Comparison of ENCODE assay signal across 21 cellular contexts in the genomic region with DNA sequence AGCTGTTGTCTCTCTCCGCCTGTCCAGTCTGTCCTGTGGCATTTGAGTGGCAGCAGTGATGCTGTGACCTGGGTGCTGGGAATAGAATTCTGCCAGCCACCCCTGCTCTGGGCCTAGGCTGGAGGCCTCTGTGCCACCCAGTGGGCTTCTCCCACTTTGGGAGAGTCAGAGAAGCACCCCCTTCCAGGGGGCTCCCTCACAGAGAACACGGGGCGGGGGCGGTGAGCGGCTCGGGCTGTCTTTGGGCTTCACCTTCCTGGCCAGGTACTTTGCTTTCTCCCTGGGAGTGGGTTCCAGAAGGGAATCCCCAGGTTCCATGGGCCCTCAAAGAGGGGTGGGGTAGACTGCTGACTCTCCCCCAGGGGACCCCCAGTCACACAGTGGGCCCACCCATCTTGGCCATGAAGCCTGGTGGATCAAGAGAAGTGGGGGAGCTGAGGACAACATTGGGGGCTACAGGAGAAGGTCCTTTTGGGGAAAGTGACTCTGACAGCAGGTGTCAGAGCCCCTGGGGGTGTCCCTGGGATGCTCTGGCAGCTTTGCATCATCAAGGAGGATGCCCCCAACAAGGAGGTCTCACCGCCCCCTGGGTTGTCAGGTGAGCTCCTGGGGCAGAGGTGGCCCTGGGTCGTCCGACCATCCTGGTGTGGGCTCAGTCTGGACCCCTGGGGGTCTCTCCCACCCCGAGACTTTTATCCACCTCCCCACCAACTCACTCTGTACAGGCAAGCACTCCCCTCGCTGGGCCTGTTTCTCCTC. TPM values are rescaled to one million over a fixed set of nuclear protein-coding genes. Genes with fewer than 3 reads are reported as not detected.
A peak's percentile ranks its signal among the peaks of the same experiment; 100 is the strongest.
DNase-seq lines count a peak whose midpoint lies in the region; ATAC-seq and TF ChIP-seq lines count a peak whose summit lies in the region.
"Had no signal": no experiment of that assay in that cellular context is flagged by ENCODE, and none has a peak within 500 bp of the region (broad histone marks: within the 10 kb centered on the region; RNA-seq: fewer than 3 reads in every experiment).

No MANE protein-coding gene starts in this region.

- no peak overlapping the region for H3K4ac ChIP-seq in neuronal stem cell (ENCODE audit: low read length)

- no peak overlapping the region for H4K91ac ChIP-seq in neuronal stem cell (ENCODE audit: low read depth, low read length, poor library complexity)

- peak overlapping the region; percentile 46 for H2BK5ac ChIP-seq in neuronal stem cell (ENCODE audit: low read length)

- H2BK15ac ChIP-seq in neuronal stem cell (ENCODE audit: low read length) = no peak overlapping the region

- no peak overlapping the region for H3K9ac ChIP-seq in neuronal stem cell (ENCODE audit: low read depth, low read length, poor library complexity)

- H3K4me1 ChIP-seq in body of pancreas (peaks cover 17% of the 10 kb centered on the region), neuronal stem cell (ENCODE audit: control insufficient read depth in 2 of 2, insufficient read depth in 1 of 2, low read depth in 1 of 2, low read length in 2 of 2) (peaks cover 18 to 31% of the 10 kb centered on the region in 2 donors)

- no peak overlapping the region for H3K18ac ChIP-seq in neuronal stem cell (ENCODE audit: low read length)

- H3K14ac ChIP-seq in neuronal stem cell (ENCODE audit: low read length) = peak overlapping the region; percentile 11

- no peak overlapping the region for H2BK12ac ChIP-seq in neuronal stem cell (ENCODE audit: low read length)

- TF ChIP-seq POLR2A in body of pancreas (IDR thresholded peaks at IDR 0.05) = no peak
- no peak for TF ChIP-seq POLR2A in GM18505 (IDR thresholded peaks at IDR 0.05; ENCODE audit: borderline replicate concordance, extremely low read depth, insufficient read depth, insufficient read length)

- no peak overlapping the region for H2AFZ ChIP-seq in neuronal stem cell (ENCODE audit: low read length)

- 94% methylated on average over 2 to 10 of the region's 11 CpGs for WGBS in body of pancreas, 2 donors
- no CpG with 5 or more reads among the region's 11 CpGs for WGBS in neuronal stem cell (ENCODE audit: extremely low coverage in 2 of 2, insufficient read length in 2 of 2, insufficient replicate concordance in 1 of 2), 2 donors

- intact Hi-C loops in body of pancreas (cut with DNase I) = no loop called here

- H3K27me3 ChIP-seq in body of pancreas = no peaks in the 10 kb centered on the region
- peaks cover 8 to 49% (median 26%) of the 10 kb centered on the region in 3 experiments for H3K27me3 ChIP-seq in neuronal stem cell (ENCODE audit: control insufficient read depth in 3 of 3, insufficient read depth in 3 of 3, low read depth in 1 of 3, low read length in 3 of 3)
- H3K27me3 ChIP-seq: brain microvascular endothelial cell, ovary, SJCRH30 had no signal

- peak overlapping the region; percentile 62 for H3K23ac ChIP-seq in neuronal stem cell (ENCODE audit: low read depth, low read length, poor library complexity)

- no peak overlapping the region for H3K4me3 ChIP-seq in body of pancreas
- H3K4me3 ChIP-seq in neuronal stem cell (ENCODE audit: low read length in 2 of 2) = no peak overlapping the region

- DNase-seq in AG20443 (ENCODE audit: low spot score) = peak; percentile 6
- DNase-seq in GM10266 (ENCODE audit: extremely low spot score) = peak; percentile 27
- no peak for DNase-seq in body of pancreas
- DNase-seq in neuronal stem cell (ENCODE audit: low spot score) = no peak
- DNase-seq in medulla oblongata (ENCODE audit: extremely low spot score) = no peak
- no peak for DNase-seq in DMS79 treated with DMSO at 0.1 percent for 48 hours (lab: John Stamatoyannopoulos, UW)
- DNase-seq: activated CD4-positive, alpha-beta T cell treated with anti-CD3 and anti-CD28 coated beads, Interleukin-2, amount 10 ng/mL, durations not matched to agents 24 days and 14 days; activated naive CD4-positive, alpha-beta T cell; activated T-cell treated with anti-CD3 and anti-CD28 coated beads, Interleukin-2, amount 50 U/mL, for 48 hours; brain microvascular endothelial cell; heart right ventricle; HFFc6; NCI-H446; NCI-H774; nephron progenitor cell; ovary; SJCRH30; SW 1271 had no signal

- no peak overlapping the region for H3K4me2 ChIP-seq in neuronal stem cell (ENCODE audit: insufficient read depth, low read length, poor library complexity, severe bottlenecking)

- TF ChIP-seq CTCF in GM10266 (IDR thresholded peaks at IDR 0.05; ENCODE audit: control insufficient read depth, insufficient read depth, low read depth, missing control alignments) (no peak), body of pancreas (IDR thresholded peaks at IDR 0.05) (no peak)

- H4K8ac ChIP-seq in neuronal stem cell (ENCODE audit: low read depth, low read length) = no peak overlapping the region

- H3K9me3 ChIP-seq in body of pancreas (no peaks in the 10 kb centered on the region), neuronal stem cell (replicated peaks in 1 of 2; ENCODE audit: control insufficient read depth in 2 of 2, insufficient read depth in 1 of 2, low read depth in 1 of 2, low read length in 2 of 2) (peaks cover 0 to 2% of the 10 kb centered on the region in 2 donors)
- H3K9me3 ChIP-seq: heart right ventricle, ovary, SJCRH30, suprapubic skin had no signal

- H2BK120ac ChIP-seq in neuronal stem cell (ENCODE audit: low read depth, low read length) = no peak overlapping the region

- ATAC-seq in body of pancreas = no peak
- no peak for ATAC-seq in GM18505 (IDR thresholded peaks at IDR 0.05; ENCODE audit: unreplicated experiment)
- ATAC-seq: stimulated activated memory B cell treated with anti-CD40 and anti-IgM and Interleukin-4, amounts not matched to agents 10 μg/mL and 1 μg/mL and 100 μg/mL, for 72 hours had no signal

- no peaks in the 10 kb centered on the region for H3K79me1 ChIP-seq in neuronal stem cell (ENCODE audit: low read depth, low read length)

- H3K27ac ChIP-seq in body of pancreas = peak overlapping the region in 3 of 4 donors; percentile 21 to 81 (median 63)
- no peak overlapping the region for H3K27ac ChIP-seq in neuronal stem cell (replicated peaks; ENCODE audit: low read length)
- H3K27ac ChIP-seq: brain microvascular endothelial cell, ovary, SJCRH30, suprapubic skin had no signal

- H3K36me3 ChIP-seq in body of pancreas (replicated peaks in 1 of 2; ENCODE audit: insufficient read depth in 1 of 2, low read depth in 2 of 2) (no peaks in the 10 kb centered on the region), neuronal stem cell (replicated peaks in 1 of 2; ENCODE audit: control insufficient read depth in 2 of 2, insufficient read depth in 2 of 2, low read length in 2 of 2) (no peaks in the 10 kb centered on the region)
- H3K36me3 ChIP-seq: brain microvascular endothelial cell, heart right ventricle, ovary, SJCRH30, suprapubic skin had no signal

- peak overlapping the region; percentile 40 for H2AK5ac ChIP-seq in neuronal stem cell (ENCODE audit: low read depth, low read length)

RNA-seq across cellular contexts. Expression of a gene that starts 18.8 kb away (rescaled TPM):
- total RNA-seq in body of pancreas = 10 to 100 TPM; 33.2 to 62.3 TPM
- polyA plus RNA-seq in neuronal stem cell (2013, experiment 1 of 2) = 5.1 TPM
- 4.7 TPM for polyA plus RNA-seq in neuronal stem cell (2013, experiment 2 of 2)

RNA-seq across cellular contexts. Expression of a gene that starts 31.4 kb away (rescaled TPM):
- total RNA-seq in body of pancreas = 100 to 1,000 TPM; 129 to 144 TPM
- polyA plus RNA-seq in neuronal stem cell (2013, experiment 1 of 2) = 129 TPM
- polyA plus RNA-seq in neuronal stem cell (2013, experiment 2 of 2) = 118 TPM

Comparison
In these comparisons a context has a peak if more than half of its experiments do, and no peak if none do; other contexts are left out.
1. DNase-seq: peak in AG20443 (single experiment) and GM10266 (single experiment); none in body of pancreas (0 of 4), neuronal stem cell (single experiment), medulla oblongata (single experiment) and DMS79 treated with DMSO at 0.1 percent for 48 hours (single experiment).